ENCODE assay signal across 8 cellular contexts in genomic region chr19:18152444-18152816, GRCh38. TPM values are rescaled to one million over a fixed set of nuclear protein-coding genes. Genes with fewer than 3 reads are reported as not detected.
DNase-seq lines count a peak whose midpoint lies in the region; ATAC-seq and TF ChIP-seq lines count a peak whose summit lies in the region.

No MANE protein-coding gene starts in this region.

- DNase-seq in NAMALWA (ENCODE audit: low spot score) (peak; percentile 100), SK-N-MC (ENCODE audit: low read depth, low spot score) (peak; percentile 90), glutamatergic neuron (peak; percentile 99), omental fat pad (ENCODE audit: low spot score) (peak; percentile 100), thoracic aorta (ENCODE audit: low spot score) (peak; percentile 92)
- DNase-seq in activated naive CD4-positive, alpha-beta T cell treated with anti-CD3 and anti-CD28 coated beads, Interleukin-2, amount 50 U/mL, for 72 hours (ENCODE audit: low spot score in 2 of 2): peak; percentile 94 to 99

- H3K4me3 ChIP-seq in SK-N-MC (peak overlapping the region; percentile 95), thoracic aorta (peak overlapping the region; percentile 83)

- H3K27me3 ChIP-seq in thoracic aorta (replicated peaks; ENCODE audit: insufficient read depth): no peaks in the 10 kb centered on the region

- peaks cover 12% of the 10 kb centered on the region for H3K4me1 Mint-ChIP-seq in glutamatergic neuron (ENCODE audit: low read depth, unreplicated experiment)

- peak overlapping the region; percentile 90 for H3K4me3 Mint-ChIP-seq in glutamatergic neuron (ENCODE audit: unreplicated experiment)

- no peaks in the 10 kb centered on the region; the same call in 1 of the 2 replicates for H3K36me3 ChIP-seq in SK-N-MC (ENCODE audit: insufficient read depth, low read length)
- peaks cover 3% of the 10 kb centered on the region for H3K36me3 ChIP-seq in thoracic aorta

- no peaks in the 10 kb centered on the region for H3K36me3 Mint-ChIP-seq in activated naive CD4-positive, alpha-beta T cell treated with anti-CD3 and anti-CD28 coated beads, Interleukin-2, amount 50 U/mL, for 72 hours
- H3K36me3 Mint-ChIP-seq in glutamatergic neuron (ENCODE audit: unreplicated experiment): no peaks in the 10 kb centered on the region

- H3K4me1 ChIP-seq in thoracic aorta (ENCODE audit: control insufficient read depth in 1 of 2, low read depth in 2 of 2): peaks cover 20 to 39% of the 10 kb centered on the region in 2 donors

- H3K9me3 ChIP-seq in SK-N-MC (ENCODE audit: low read depth, low read length) (no peaks in the 10 kb centered on the region), thoracic aorta (no peaks in the 10 kb centered on the region)

- peak overlapping the region; percentile 95 for H3K9ac ChIP-seq in SK-N-MC (ENCODE audit: insufficient read length)

- peak overlapping the region; percentile 97 to 98 for H3K27ac Mint-ChIP-seq in activated naive CD4-positive, alpha-beta T cell treated with anti-CD3 and anti-CD28 coated beads, Interleukin-2, amount 50 U/mL, for 72 hours
- H3K27ac Mint-ChIP-seq in glutamatergic neuron (ENCODE audit: unreplicated experiment): peak overlapping the region; percentile 94

- H3K27ac ChIP-seq in SK-N-MC (peak overlapping the region; percentile 95), thoracic aorta (peak overlapping the region; percentile 90 to 95)

- no peaks in the 10 kb centered on the region for H3K9me3 Mint-ChIP-seq in activated naive CD4-positive, alpha-beta T cell treated with anti-CD3 and anti-CD28 coated beads, Interleukin-2, amount 50 U/mL, for 72 hours
- peaks cover 4% of the 10 kb centered on the region for H3K9me3 Mint-ChIP-seq in glutamatergic neuron (ENCODE audit: unreplicated experiment)

- peak; percentile 73 for TF ChIP-seq CTCF in glutamatergic neuron (IDR thresholded peaks at IDR 0.05; ENCODE audit: partially characterized antibody, unreplicated experiment)
- TF ChIP-seq CTCF in omental fat pad (IDR thresholded peaks at IDR 0.05): peak in 1 of 3 donors; percentile 37
- TF ChIP-seq CTCF in thoracic aorta (IDR thresholded peaks at IDR 0.05): peak; percentile 60

- peaks cover 6% of the 10 kb centered on the region for H3K27me3 Mint-ChIP-seq in glutamatergic neuron (ENCODE audit: unreplicated experiment)

- peak; percentile 49 for TF ChIP-seq POLR2A in GM10847 (IDR thresholded peaks at IDR 0.05; ENCODE audit: extremely low read depth, insufficient read length)

- peak; percentile 65 for ATAC-seq in HG02571 (IDR thresholded peaks at IDR 0.05; ENCODE audit: unreplicated experiment)
- peak; percentile 71 to 75 for ATAC-seq in activated naive CD4-positive, alpha-beta T cell treated with anti-CD3 and anti-CD28 coated beads, Interleukin-2, amount 50 U/mL, for 72 hours
- peak; percentile 63 for ATAC-seq in omental fat pad (ENCODE audit: low FRiP score)
- ATAC-seq in thoracic aorta (ENCODE audit: insufficient number of reproducible peaks, low FRiP score, low read depth): peak; percentile 59

RNA-seq across cellular contexts. Expression of gene PIK3R2, which starts 0.5 kb away (rescaled TPM):
- 10 to 100 TPM; 13.6 to 18.3 TPM for total RNA-seq in activated naive CD4-positive, alpha-beta T cell treated with anti-CD3 and anti-CD28 coated beads, Interleukin-2, amount 50 U/mL, for 72 hours
- total RNA-seq in glutamatergic neuron (ENCODE audit: unreplicated experiment): 36.4 TPM
- 10 to 100 TPM in 1 of 4 donors, 1 to 10 TPM in 3; 6.3 to 11.7 (median 7.4) TPM for total RNA-seq in omental fat pad
- total RNA-seq in thoracic aorta: 10 to 100 TPM; 14.3 to 15.8 TPM

RNA-seq across cellular contexts. Expression of gene IFI30, which starts 21.2 kb away (rescaled TPM):
- 10 to 100 TPM; 28.0 to 65.3 TPM for total RNA-seq in activated naive CD4-positive, alpha-beta T cell treated with anti-CD3 and anti-CD28 coated beads, Interleukin-2, amount 50 U/mL, for 72 hours
- total RNA-seq in glutamatergic neuron (ENCODE audit: unreplicated experiment) (0.76 TPM), omental fat pad (100 to 1,000 TPM in 2 of 4 donors, 10 to 100 TPM in 2; 74.8 to 466 (median 148) TPM), thoracic aorta (10 to 100 TPM; 59.4 to 72.3 TPM)

RNA-seq across cellular contexts. Expression of gene MPV17L2, which starts 40.6 kb away (rescaled TPM):
- total RNA-seq in activated naive CD4-positive, alpha-beta T cell treated with anti-CD3 and anti-CD28 coated beads, Interleukin-2, amount 50 U/mL, for 72 hours: 10 to 100 TPM in 1 of 2 donors, 1 to 10 TPM in 1; 5.4 to 14.0 TPM
- total RNA-seq in glutamatergic neuron (ENCODE audit: unreplicated experiment): 17.9 TPM
- total RNA-seq in omental fat pad: 10 to 100 TPM; 19.6 to 29.7 (median 22.5) TPM
- total RNA-seq in thoracic aorta: 10 to 100 TPM; 10.6 to 16.1 TPM

RNA-seq across cellular contexts. Expression of gene RAB3A, which starts 51.4 kb away (rescaled TPM):
- 1 to 10 TPM; 8.9 to 9.8 TPM for total RNA-seq in activated naive CD4-positive, alpha-beta T cell treated with anti-CD3 and anti-CD28 coated beads, Interleukin-2, amount 50 U/mL, for 72 hours
- total RNA-seq in glutamatergic neuron (ENCODE audit: unreplicated experiment) (77.4 TPM), omental fat pad (1 to 10 TPM in 1 of 4 donors, under 1 TPM in 1, not detected in 2; 0.63 to 2.0 TPM), thoracic aorta (1 to 10 TPM in 1 of 2 donors, not detected in 1; 1.9 TPM)

RNA-seq across cellular contexts. Expression of gene MAST3, which starts 54.9 kb away (rescaled TPM):
- 10 to 100 TPM; 19.5 to 54.6 TPM for total RNA-seq in activated naive CD4-positive, alpha-beta T cell treated with anti-CD3 and anti-CD28 coated beads, Interleukin-2, amount 50 U/mL, for 72 hours
- total RNA-seq in glutamatergic neuron (ENCODE audit: unreplicated experiment) (16.6 TPM), omental fat pad (10 to 100 TPM in 2 of 4 donors, 1 to 10 TPM in 2; 4.5 to 14.8 (median 8.9) TPM), thoracic aorta (10 to 100 TPM; 18.7 to 27.8 TPM)

Comparison
In these comparisons a context has a peak if more than half of its experiments do, and no peak if none do; other contexts are left out.
1. Peak in every context shown above with its lines: DNase-seq, ATAC-seq, H3K4me3 ChIP-seq and H3K27ac ChIP-seq.
2. RNA of gene IFI30, which starts 21.2 kb away (total RNA-seq): 74.8 to 466 TPM in omental fat pad, 59.4 to 72.3 TPM in thoracic aorta and 28.0 to 65.3 TPM in activated naive CD4-positive, alpha-beta T cell treated with anti-CD3 and anti-CD28 coated beads, Interleukin-2, amount 50 U/mL, for 72 hours; 0.76 TPM in glutamatergic neuron (single experiment); every median in the first group is over 10 times any median in the second.